1 cellular context compared by ENCODE assay signal in genomic region chr1:171313835-171314320, GRCh38.
TF ChIP-seq lines count a peak whose summit lies in the region.

A gene with protein sequence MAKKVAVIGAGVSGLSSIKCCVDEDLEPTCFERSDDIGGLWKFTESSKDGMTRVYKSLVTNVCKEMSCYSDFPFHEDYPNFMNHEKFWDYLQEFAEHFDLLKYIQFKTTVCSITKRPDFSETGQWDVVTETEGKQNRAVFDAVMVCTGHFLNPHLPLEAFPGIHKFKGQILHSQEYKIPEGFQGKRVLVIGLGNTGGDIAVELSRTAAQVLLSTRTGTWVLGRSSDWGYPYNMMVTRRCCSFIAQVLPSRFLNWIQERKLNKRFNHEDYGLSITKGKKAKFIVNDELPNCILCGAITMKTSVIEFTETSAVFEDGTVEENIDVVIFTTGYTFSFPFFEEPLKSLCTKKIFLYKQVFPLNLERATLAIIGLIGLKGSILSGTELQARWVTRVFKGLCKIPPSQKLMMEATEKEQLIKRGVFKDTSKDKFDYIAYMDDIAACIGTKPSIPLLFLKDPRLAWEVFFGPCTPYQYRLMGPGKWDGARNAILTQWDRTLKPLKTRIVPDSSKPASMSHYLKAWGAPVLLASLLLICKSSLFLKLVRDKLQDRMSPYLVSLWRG (plus strand): TSS chr1:171314183. CDS start chr1:171319826, 5,643 bp downstream.

TF ChIP-seq in GM23338, 12 proteins besides CTCF, POLR2A, EP300 and RAD21 (continued from another document):
- TF ChIP-seq, protein P1, sequence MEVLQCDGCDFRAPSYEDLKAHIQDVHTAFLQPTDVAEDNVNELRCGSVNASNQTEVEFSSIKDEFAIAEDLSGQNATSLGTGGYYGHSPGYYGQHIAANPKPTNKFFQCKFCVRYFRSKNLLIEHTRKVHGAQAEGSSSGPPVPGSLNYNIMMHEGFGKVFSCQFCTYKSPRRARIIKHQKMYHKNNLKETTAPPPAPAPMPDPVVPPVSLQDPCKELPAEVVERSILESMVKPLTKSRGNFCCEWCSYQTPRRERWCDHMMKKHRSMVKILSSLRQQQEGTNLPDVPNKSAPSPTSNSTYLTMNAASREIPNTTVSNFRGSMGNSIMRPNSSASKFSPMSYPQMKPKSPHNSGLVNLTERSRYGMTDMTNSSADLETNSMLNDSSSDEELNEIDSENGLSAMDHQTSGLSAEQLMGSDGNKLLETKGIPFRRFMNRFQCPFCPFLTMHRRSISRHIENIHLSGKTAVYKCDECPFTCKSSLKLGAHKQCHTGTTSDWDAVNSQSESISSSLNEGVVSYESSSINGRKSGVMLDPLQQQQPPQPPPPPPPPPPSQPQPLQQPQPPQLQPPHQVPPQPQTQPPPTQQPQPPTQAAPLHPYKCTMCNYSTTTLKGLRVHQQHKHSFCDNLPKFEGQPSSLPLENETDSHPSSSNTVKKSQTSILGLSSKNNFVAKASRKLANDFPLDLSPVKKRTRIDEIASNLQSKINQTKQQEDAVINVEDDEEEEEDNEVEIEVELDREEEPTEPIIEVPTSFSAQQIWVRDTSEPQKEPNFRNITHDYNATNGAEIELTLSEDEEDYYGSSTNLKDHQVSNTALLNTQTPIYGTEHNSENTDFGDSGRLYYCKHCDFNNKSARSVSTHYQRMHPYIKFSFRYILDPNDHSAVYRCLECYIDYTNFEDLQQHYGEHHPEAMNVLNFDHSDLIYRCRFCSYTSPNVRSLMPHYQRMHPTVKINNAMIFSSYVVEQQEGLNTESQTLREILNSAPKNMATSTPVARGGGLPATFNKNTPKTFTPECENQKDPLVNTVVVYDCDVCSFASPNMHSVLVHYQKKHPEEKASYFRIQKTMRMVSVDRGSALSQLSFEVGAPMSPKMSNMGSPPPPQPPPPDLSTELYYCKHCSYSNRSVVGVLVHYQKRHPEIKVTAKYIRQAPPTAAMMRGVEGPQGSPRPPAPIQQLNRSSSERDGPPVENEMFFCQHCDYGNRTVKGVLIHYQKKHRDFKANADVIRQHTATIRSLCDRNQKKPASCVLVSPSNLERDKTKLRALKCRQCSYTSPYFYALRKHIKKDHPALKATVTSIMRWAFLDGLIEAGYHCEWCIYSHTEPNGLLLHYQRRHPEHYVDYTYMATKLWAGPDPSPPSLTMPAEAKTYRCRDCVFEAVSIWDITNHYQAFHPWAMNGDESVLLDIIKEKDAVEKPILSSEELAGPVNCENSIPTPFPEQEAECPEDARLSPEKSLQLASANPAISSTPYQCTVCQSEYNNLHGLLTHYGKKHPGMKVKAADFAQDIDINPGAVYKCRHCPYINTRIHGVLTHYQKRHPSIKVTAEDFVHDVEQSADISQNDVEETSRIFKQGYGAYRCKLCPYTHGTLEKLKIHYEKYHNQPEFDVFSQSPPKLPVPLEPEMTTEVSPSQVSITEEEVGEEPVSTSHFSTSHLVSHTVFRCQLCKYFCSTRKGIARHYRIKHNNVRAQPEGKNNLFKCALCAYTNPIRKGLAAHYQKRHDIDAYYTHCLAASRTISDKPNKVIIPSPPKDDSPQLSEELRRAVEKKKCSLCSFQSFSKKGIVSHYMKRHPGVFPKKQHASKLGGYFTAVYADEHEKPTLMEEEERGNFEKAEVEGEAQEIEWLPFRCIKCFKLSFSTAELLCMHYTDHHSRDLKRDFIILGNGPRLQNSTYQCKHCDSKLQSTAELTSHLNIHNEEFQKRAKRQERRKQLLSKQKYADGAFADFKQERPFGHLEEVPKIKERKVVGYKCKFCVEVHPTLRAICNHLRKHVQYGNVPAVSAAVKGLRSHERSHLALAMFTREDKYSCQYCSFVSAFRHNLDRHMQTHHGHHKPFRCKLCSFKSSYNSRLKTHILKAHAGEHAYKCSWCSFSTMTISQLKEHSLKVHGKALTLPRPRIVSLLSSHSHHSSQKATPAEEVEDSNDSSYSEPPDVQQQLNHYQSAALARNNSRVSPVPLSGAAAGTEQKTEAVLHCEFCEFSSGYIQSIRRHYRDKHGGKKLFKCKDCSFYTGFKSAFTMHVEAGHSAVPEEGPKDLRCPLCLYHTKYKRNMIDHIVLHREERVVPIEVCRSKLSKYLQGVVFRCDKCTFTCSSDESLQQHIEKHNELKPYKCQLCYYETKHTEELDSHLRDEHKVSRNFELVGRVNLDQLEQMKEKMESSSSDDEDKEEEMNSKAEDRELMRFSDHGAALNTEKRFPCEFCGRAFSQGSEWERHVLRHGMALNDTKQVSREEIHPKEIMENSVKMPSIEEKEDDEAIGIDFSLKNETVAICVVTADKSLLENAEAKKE (CRISPR knock-in tag; IDR thresholded peaks at IDR 0.05), result peak; percentile 64; the same call in 1 of the 2 replicates
- TF ChIP-seq ETS1 (IDR thresholded peaks at IDR 0.05) (no peak), STAT1 (IDR thresholded peaks at IDR 0.05; ENCODE audit: unreplicated experiment) (no peak), NANOG (IDR thresholded peaks at IDR 0.05; ENCODE audit: borderline replicate concordance) (no peak), ZNF331 (CRISPR knock-in tag; IDR thresholded peaks at IDR 0.05; ENCODE audit: low read depth) (no peak), JUNB (IDR thresholded peaks at IDR 0.05; ENCODE audit: unreplicated experiment) (no peak), ZNF114 (CRISPR knock-in tag; IDR thresholded peaks at IDR 0.05) (no peak), POLR2AphosphoS5 (IDR thresholded peaks at IDR 0.05; ENCODE audit: low read depth) (0 out of 2 replicates have a peak, but pooled peaks have one; percentile 29), CREB1 (CRISPR knock-in tag; IDR thresholded peaks at IDR 0.05; ENCODE audit: low read depth) (peak; percentile 89), EZH2phosphoT487 (IDR thresholded peaks at IDR 0.05; ENCODE audit: unreplicated experiment) (no peak)
- TF ChIP-seq, protein P2, sequence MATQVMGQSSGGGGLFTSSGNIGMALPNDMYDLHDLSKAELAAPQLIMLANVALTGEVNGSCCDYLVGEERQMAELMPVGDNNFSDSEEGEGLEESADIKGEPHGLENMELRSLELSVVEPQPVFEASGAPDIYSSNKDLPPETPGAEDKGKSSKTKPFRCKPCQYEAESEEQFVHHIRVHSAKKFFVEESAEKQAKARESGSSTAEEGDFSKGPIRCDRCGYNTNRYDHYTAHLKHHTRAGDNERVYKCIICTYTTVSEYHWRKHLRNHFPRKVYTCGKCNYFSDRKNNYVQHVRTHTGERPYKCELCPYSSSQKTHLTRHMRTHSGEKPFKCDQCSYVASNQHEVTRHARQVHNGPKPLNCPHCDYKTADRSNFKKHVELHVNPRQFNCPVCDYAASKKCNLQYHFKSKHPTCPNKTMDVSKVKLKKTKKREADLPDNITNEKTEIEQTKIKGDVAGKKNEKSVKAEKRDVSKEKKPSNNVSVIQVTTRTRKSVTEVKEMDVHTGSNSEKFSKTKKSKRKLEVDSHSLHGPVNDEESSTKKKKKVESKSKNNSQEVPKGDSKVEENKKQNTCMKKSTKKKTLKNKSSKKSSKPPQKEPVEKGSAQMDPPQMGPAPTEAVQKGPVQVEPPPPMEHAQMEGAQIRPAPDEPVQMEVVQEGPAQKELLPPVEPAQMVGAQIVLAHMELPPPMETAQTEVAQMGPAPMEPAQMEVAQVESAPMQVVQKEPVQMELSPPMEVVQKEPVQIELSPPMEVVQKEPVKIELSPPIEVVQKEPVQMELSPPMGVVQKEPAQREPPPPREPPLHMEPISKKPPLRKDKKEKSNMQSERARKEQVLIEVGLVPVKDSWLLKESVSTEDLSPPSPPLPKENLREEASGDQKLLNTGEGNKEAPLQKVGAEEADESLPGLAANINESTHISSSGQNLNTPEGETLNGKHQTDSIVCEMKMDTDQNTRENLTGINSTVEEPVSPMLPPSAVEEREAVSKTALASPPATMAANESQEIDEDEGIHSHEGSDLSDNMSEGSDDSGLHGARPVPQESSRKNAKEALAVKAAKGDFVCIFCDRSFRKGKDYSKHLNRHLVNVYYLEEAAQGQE (IDR thresholded peaks at IDR 0.05; ENCODE audit: unreplicated experiment), result peak; percentile 38
